In genomic region chr18:6776193-6776592, GRCh38 we compare ENCODE assay signal across 1 cellular context.
TF ChIP-seq lines count a peak whose summit lies in the region.

No MANE protein-coding gene starts in this region.

TF ChIP-seq in IMR-90, 13 proteins besides CTCF, POLR2A, EP300 and RAD21:
- no peak for TF ChIP-seq CHD1 (IDR thresholded peaks at IDR 0.05; ENCODE audit: low read depth, low read length)
- TF ChIP-seq RFX5 (IDR thresholded peaks at IDR 0.05; ENCODE audit: low read depth, low read length): no peak
- no peak for TF ChIP-seq NFE2L2 (IDR thresholded peaks at IDR 0.05; ENCODE audit: low read depth, low read length)
- TF ChIP-seq RCOR1 (IDR thresholded peaks at IDR 0.05; ENCODE audit: insufficient replicate concordance, low read length): no peak
- no peak for TF ChIP-seq SMC3 (IDR thresholded peaks at IDR 0.05; ENCODE audit: low read depth, low read length)
- no peak for TF ChIP-seq ELK1 (IDR thresholded peaks at IDR 0.05; ENCODE audit: borderline replicate concordance, low read depth, low read length)
- TF ChIP-seq BHLHE40 (IDR thresholded peaks at IDR 0.05; ENCODE audit: low read depth, low read length): no peak
- no peak for TF ChIP-seq CEBPB (IDR thresholded peaks at IDR 0.05; ENCODE audit: low read depth, low read length)
- TF ChIP-seq USF2 (IDR thresholded peaks at IDR 0.05; ENCODE audit: low read depth, low read length): no peak
